ENCODE assay signal across 8 cellular contexts in the genomic region with DNA sequence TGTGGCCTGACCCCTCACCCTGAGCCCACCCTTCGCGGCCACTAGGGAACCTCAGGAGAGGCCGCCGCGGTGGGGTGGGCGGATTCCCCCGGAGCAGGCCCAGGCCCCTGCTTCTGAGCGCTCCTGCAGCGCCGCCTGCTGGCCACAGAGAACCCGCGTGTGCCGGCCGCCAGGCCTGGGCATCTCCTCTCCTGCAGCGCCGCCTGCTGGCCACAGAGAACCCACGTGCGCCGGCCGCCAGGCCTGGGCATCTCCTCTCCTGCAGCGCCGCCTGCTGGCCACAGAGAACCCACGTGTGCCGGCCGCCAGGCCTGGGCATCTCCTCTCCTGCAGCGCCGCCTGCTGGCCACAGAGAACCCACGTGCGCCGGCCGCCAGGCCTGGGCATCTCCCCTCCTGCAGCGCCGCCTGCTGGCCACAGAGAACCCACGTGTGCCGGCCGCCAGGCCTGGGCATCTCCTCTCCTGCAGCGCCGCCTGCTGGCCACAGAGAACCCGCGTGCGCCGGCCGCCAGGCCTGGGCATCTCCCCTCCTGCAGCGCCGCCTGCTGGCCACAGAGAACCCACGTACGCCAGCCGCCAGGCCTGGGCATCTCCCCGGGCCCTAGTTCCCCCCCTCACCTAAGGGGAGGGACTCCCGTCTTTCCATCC.
DNase-seq lines count a peak whose midpoint lies in the region; ATAC-seq and TF ChIP-seq lines count a peak whose summit lies in the region.
"Not testable (repeated sequence)": the region's sequence is repeated elsewhere in the genome, so short reads cannot be mapped to it uniquely, and the experiment has no call there.

No MANE protein-coding gene starts in this region.

- TF ChIP-seq CTCF in 22Rv1 (IDR thresholded peaks at IDR 0.05): peak; percentile 40
- TF ChIP-seq CTCF in GM12873 (IDR thresholded peaks at IDR 0.05; ENCODE audit: insufficient read depth, low read depth, low read length, missing control alignments): peak; percentile 50
- peak; percentile 51 to 58 (median 57) for TF ChIP-seq CTCF in esophagus muscularis mucosa (IDR thresholded peaks at IDR 0.05)
- peak; percentile 20 for TF ChIP-seq CTCF in lung (IDR thresholded peaks at IDR 0.05; ENCODE audit: control extremely low read depth, extremely low read depth)

- TF ChIP-seq EP300 in esophagus muscularis mucosa (IDR thresholded peaks at IDR 0.05): not testable (repeated sequence)

- WGBS in esophagus muscularis mucosa: 85% methylated on average over 8 of the region's 50 CpGs
- WGBS in lung, 2 donors: 36 to 71% methylated on average over 15 to 28 of the region's 50 CpGs

- peaks cover 15 to 38% (median 30%) of the 10 kb centered on the region in 4 donors for H3K4me1 ChIP-seq in esophagus muscularis mucosa
- not testable (repeated sequence) for H3K4me1 ChIP-seq in lung (ENCODE audit: control insufficient read depth in 2 of 2, insufficient read depth in 2 of 2, low read length in 2 of 2)

- H3K27ac Mint-ChIP-seq in activated naive CD4-positive, alpha-beta T cell treated with anti-CD3 and anti-CD28 coated beads, Interleukin-2, amount 50 U/mL, for 24 hours: peak overlapping the region; percentile 31

- DNase-seq in NK-92 treated with Interleukin-12 subunit alpha and Interleukin-12 subunit beta, amount 100 ng/mL, for 24 hours (lab: John Stamatoyannopoulos, UW): peak; percentile 56
- DNase-seq in activated CD4-positive, CD25-positive, alpha-beta regulatory T cell treated with anti-CD3 and anti-CD28 coated beads, Interleukin-2, amount 50 U/mL, for 72 hours: peak; percentile 82
- DNase-seq in esophagus muscularis mucosa (ENCODE audit: extremely low spot score): not testable (repeated sequence)
- DNase-seq in lung (ENCODE audit: low spot score): peak; percentile 62
- DNase-seq in stimulated activated CD4-positive, alpha-beta T cell treated with anti-CD3 and anti-CD28 coated beads, Interleukin-12 subunit alpha, Interleukin-12 subunit beta, amount 100 ng/mL, for 4 hours: peak; percentile 56

- H3K27me3 ChIP-seq in esophagus muscularis mucosa; lung (ENCODE audit: control insufficient read depth, insufficient read depth): not testable (repeated sequence)

- H3K36me3 ChIP-seq in esophagus muscularis mucosa; lung (ENCODE audit: control insufficient read depth in 2 of 2, insufficient read depth in 2 of 2, low read length in 2 of 2): not testable (repeated sequence)

- not testable (repeated sequence) for H3K4me3 Mint-ChIP-seq in activated naive CD4-positive, alpha-beta T cell treated with anti-CD3 and anti-CD28 coated beads, Interleukin-2, amount 50 U/mL, for 24 hours

- not testable (repeated sequence) for H3K9me3 Mint-ChIP-seq in activated naive CD4-positive, alpha-beta T cell treated with anti-CD3 and anti-CD28 coated beads, Interleukin-2, amount 50 U/mL, for 24 hours

- H3K27ac ChIP-seq in 22Rv1; lung (ENCODE audit: low read depth in 1 of 2, low read length in 1 of 2): not testable (repeated sequence)
- peak overlapping the region in 1 of 4 donors; percentile 15 for H3K27ac ChIP-seq in esophagus muscularis mucosa (replicated peaks in 1 of 4)

- TF ChIP-seq POLR2A in esophagus muscularis mucosa (IDR thresholded peaks at IDR 0.05; ENCODE audit: low read depth): not testable (repeated sequence)

- not testable (repeated sequence) for H3K36me3 Mint-ChIP-seq in activated naive CD4-positive, alpha-beta T cell treated with anti-CD3 and anti-CD28 coated beads, Interleukin-2, amount 50 U/mL, for 24 hours

- not testable (repeated sequence) for H3K4me3 ChIP-seq in esophagus muscularis mucosa, lung

- not testable (repeated sequence) for H3K4me1 Mint-ChIP-seq in activated naive CD4-positive, alpha-beta T cell treated with anti-CD3 and anti-CD28 coated beads, Interleukin-2, amount 50 U/mL, for 24 hours

- intact Hi-C loops in esophagus muscularis mucosa (cut with DNase I): not testable (repeated sequence)

- H3K9me3 ChIP-seq in esophagus muscularis mucosa; lung (ENCODE audit: control insufficient read depth in 2 of 2, insufficient read depth in 1 of 2, low read length in 1 of 2): not testable (repeated sequence)

- ATAC-seq in lung (ENCODE audit: insufficient read depth, low FRiP score): not testable (repeated sequence)

- not testable (repeated sequence) for H3K27me3 Mint-ChIP-seq in activated naive CD4-positive, alpha-beta T cell treated with anti-CD3 and anti-CD28 coated beads, Interleukin-2, amount 50 U/mL, for 24 hours
